ENCODE assay signal across 14 cellular contexts in the genomic region with DNA sequence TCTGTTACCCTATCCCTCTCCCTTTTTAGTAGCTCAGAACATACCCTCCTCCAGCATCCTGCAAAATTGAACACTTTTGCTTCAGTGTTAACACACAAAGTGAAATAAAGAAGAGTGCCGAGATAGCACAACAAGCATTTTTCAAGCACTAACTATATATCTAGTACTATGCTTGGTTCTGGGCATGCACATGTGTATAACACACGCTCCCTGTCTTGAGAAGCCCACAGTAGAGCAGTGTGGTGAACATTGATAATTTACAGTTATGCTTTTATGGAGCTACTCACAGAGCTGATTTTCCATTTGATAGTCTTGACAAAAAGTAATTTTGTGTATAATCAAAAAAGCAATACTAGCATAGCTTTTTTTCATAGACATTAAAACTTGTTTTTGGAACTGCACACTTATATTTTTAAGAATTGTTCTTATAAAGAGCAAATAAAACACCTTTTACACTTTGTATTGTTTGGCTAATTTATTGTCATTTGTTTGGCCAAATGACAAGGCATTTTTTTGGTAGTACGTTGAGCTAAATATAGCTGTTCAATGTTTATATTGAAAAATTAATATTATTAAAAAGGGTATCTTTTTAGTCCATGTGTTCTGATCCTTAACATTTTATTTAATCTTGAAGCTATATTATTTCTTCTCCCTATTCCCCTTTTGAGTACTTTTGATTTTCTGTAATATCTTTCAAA. TPM values are rescaled to one million over a fixed set of nuclear protein-coding genes. Genes with fewer than 3 reads are reported as not detected.
DNase-seq lines count a peak whose midpoint lies in the region; ATAC-seq lines count a peak whose summit lies in the region.
"Had no signal": no experiment of that assay in that cellular context is flagged by ENCODE, and none has a peak within 500 bp of the region (broad histone marks: within the 10 kb centered on the region; RNA-seq: fewer than 3 reads in every experiment).

No MANE protein-coding gene starts in this region.

- H3K27me3 Mint-ChIP-seq in activated naive CD4-positive, alpha-beta T cell treated with anti-CD3 and anti-CD28 coated beads, Interleukin-2, amount 50 U/mL, for 24 hours: no peaks in the 10 kb centered on the region
- H3K27me3 Mint-ChIP-seq in stimulated activated naive CD8-positive, alpha-beta T cell treated with anti-CD3 and anti-CD28 coated beads, Interleukin-15, amount 100 ng/mL, for 72 hours: no peaks in the 10 kb centered on the region

- H3K27ac Mint-ChIP-seq in activated naive CD4-positive, alpha-beta T cell treated with anti-CD3 and anti-CD28 coated beads, Interleukin-2, amount 50 U/mL, for 24 hours: peak overlapping the region; percentile 98
- peak overlapping the region; percentile 84 to 94 for H3K27ac Mint-ChIP-seq in stimulated activated naive CD8-positive, alpha-beta T cell treated with anti-CD3 and anti-CD28 coated beads, Interleukin-15, amount 100 ng/mL, for 72 hours

- peaks cover 5% of the 10 kb centered on the region for H3K9me3 Mint-ChIP-seq in activated naive CD4-positive, alpha-beta T cell treated with anti-CD3 and anti-CD28 coated beads, Interleukin-2, amount 50 U/mL, for 24 hours
- no peaks in the 10 kb centered on the region for H3K9me3 Mint-ChIP-seq in stimulated activated naive CD8-positive, alpha-beta T cell treated with anti-CD3 and anti-CD28 coated beads, Interleukin-15, amount 100 ng/mL, for 72 hours

- DNase-seq in activated naive CD4-positive, alpha-beta T cell (lab: John Stamatoyannopoulos, UW): no peak
- peak; percentile 71 for DNase-seq in OCI-M1 (lab: John Stamatoyannopoulos, UW)
- peak; percentile 6 for DNase-seq in dermis blood vessel endothelial cell
- no peak for DNase-seq in stimulated activated naive CD8-positive, alpha-beta T cell treated with anti-CD3 and anti-CD28 coated beads, Interleukin-15, amount 100 ng/mL, for 72 hours
- DNase-seq in NCI-H524 (lab: John Stamatoyannopoulos, UW): no peak
- no peak for DNase-seq in SKM-1 (lab: John Stamatoyannopoulos, UW; ENCODE audit: unreplicated experiment)
- DNase-seq: dorsolateral prefrontal cortex; foreskin fibroblast; NK-92 treated with Interleukin-12 subunit alpha and Interleukin-12 subunit beta, amount 100 ng/mL, for 24 hours; stimulated activated CD4-positive, alpha-beta T cell treated with anti-CD3 and anti-CD28 coated beads, Interleukin-2, amount 100 ng/mL, for 48 hours; stomach; SW 1271 had no signal

- H3K4me3 Mint-ChIP-seq in activated naive CD4-positive, alpha-beta T cell treated with anti-CD3 and anti-CD28 coated beads, Interleukin-2, amount 50 U/mL, for 24 hours: peak overlapping the region; percentile 80
- peak overlapping the region; percentile 63 to 86 for H3K4me3 Mint-ChIP-seq in stimulated activated naive CD8-positive, alpha-beta T cell treated with anti-CD3 and anti-CD28 coated beads, Interleukin-15, amount 100 ng/mL, for 72 hours

- peak; percentile 7 for ATAC-seq in stimulated activated naive CD8-positive, alpha-beta T cell treated with anti-CD3 and anti-CD28 coated beads, Interleukin-15, amount 100 ng/mL, for 72 hours
- ATAC-seq in HG02973 (IDR thresholded peaks at IDR 0.05; ENCODE audit: unreplicated experiment): no peak

- peaks cover 17% of the 10 kb centered on the region for H3K36me3 Mint-ChIP-seq in activated naive CD4-positive, alpha-beta T cell treated with anti-CD3 and anti-CD28 coated beads, Interleukin-2, amount 50 U/mL, for 24 hours

- peaks cover 84% of the 10 kb centered on the region for H3K4me1 Mint-ChIP-seq in activated naive CD4-positive, alpha-beta T cell treated with anti-CD3 and anti-CD28 coated beads, Interleukin-2, amount 50 U/mL, for 24 hours
- H3K4me1 Mint-ChIP-seq in stimulated activated naive CD8-positive, alpha-beta T cell treated with anti-CD3 and anti-CD28 coated beads, Interleukin-15, amount 100 ng/mL, for 72 hours: peaks cover 76% of the 10 kb centered on the region

RNA-seq across cellular contexts. Expression of gene LEMD3, which starts 39.7 kb away (rescaled TPM):
- total RNA-seq in dermis blood vessel endothelial cell: 29.9 and 30.1 TPM in 2 replicates

Comparison
In these comparisons a context has a peak if more than half of its experiments do, and no peak if none do; other contexts are left out.
1. DNase-seq: peak in OCI-M1 (single experiment) and dermis blood vessel endothelial cell (single experiment); none in activated naive CD4-positive, alpha-beta T cell (0 of 4), stimulated activated naive CD8-positive, alpha-beta T cell treated with anti-CD3 and anti-CD28 coated beads, Interleukin-15, amount 100 ng/mL, for 72 hours (0 of 2), NCI-H524 (0 of 2) and SKM-1 (single experiment).